In genomic region chr5:132661231-132662003, GRCh38 we compare ENCODE assay signal across 1 cellular context.
TF ChIP-seq lines count a peak whose summit lies in the region.

No MANE protein-coding gene starts in this region.

TF ChIP-seq in GM12878, 131 proteins besides CTCF, POLR2A, EP300 and RAD21 (continued from another document):
- no peak for TF ChIP-seq CEBPZ (IDR thresholded peaks at IDR 0.05; ENCODE audit: low read depth, low read length)
- no peak for TF ChIP-seq ASH2L (IDR thresholded peaks at IDR 0.05; ENCODE audit: borderline replicate concordance, low read depth)
- no peak for TF ChIP-seq HDAC2 (IDR thresholded peaks at IDR 0.05)
- no peak for TF ChIP-seq SREBF2 (IDR thresholded peaks at IDR 0.05; ENCODE audit: low read length)
- TF ChIP-seq FOS (IDR thresholded peaks at IDR 0.05; ENCODE audit: borderline replicate concordance, extremely low read depth, insufficient read length): no peak
- no peak for TF ChIP-seq FOXM1 (IDR thresholded peaks at IDR 0.05; ENCODE audit: low read depth, low read length)
- TF ChIP-seq CEBPB (IDR thresholded peaks at IDR 0.05; ENCODE audit: borderline replicate concordance in 1 of 2, low read depth in 2 of 2, low read length in 2 of 2): no peak
- TF ChIP-seq REST (IDR thresholded peaks at IDR 0.05; ENCODE audit: low read depth, low read length): no peak
